8 cellular contexts compared by ENCODE assay signal in genomic region chr12:121713257-121714155, GRCh38. TPM values are rescaled to one million over a fixed set of nuclear protein-coding genes. Genes with fewer than 3 reads are reported as not detected.
A peak's percentile ranks its signal among the peaks of the same experiment; 100 is the strongest.
DNase-seq lines count a peak whose midpoint lies in the region; ATAC-seq, FAIRE-seq and TF ChIP-seq lines count a peak whose summit lies in the region.

No MANE protein-coding gene starts in this region.

- H3K27me3 ChIP-seq in bronchial epithelial cell (ENCODE audit: control insufficient read depth, insufficient read depth, low read length), result no peaks in the 10 kb centered on the region
- H3K27me3 ChIP-seq in lower lobe of right lung (ENCODE audit: low read depth), result no peaks in the 10 kb centered on the region
- H3K27me3 ChIP-seq in upper lobe of left lung, result no peaks in the 10 kb centered on the region

- H3K9me3 ChIP-seq in lower lobe of right lung (no peaks in the 10 kb centered on the region), upper lobe of left lung (no peaks in the 10 kb centered on the region)

- peak overlapping the region; percentile 92 for H3K27ac ChIP-seq in lower lobe of right lung
- H3K27ac ChIP-seq in upper lobe of left lung, result peak overlapping the region in 2 of 4 donors; percentile 88 to 94

- TF ChIP-seq CTCF in bronchial epithelial cell (IDR thresholded peaks at IDR 0.05; ENCODE audit: insufficient read depth, low read length, severe bottlenecking) (no peak), lower lobe of right lung (IDR thresholded peaks at IDR 0.05) (no peak), upper lobe of left lung (IDR thresholded peaks at IDR 0.05) (no peak)

- intact Hi-C loops in lower lobe of right lung (cut with DNase I), result no loop called here

- H3K4me3 ChIP-seq in bronchial epithelial cell (ENCODE audit: low read depth, low read length) (peak overlapping the region; percentile 87), lower lobe of right lung (peak overlapping the region; percentile 97), upper lobe of left lung (peak overlapping the region; percentile 62 to 94 (median 76))

- DNase-seq in ELF-1 (ENCODE audit: low read depth, low spot score), result peak; percentile 16
- peak; percentile 15 for DNase-seq in M059J (ENCODE audit: low read depth)
- no peak for DNase-seq in bronchial epithelial cell (ENCODE audit: low read depth)
- no peak for DNase-seq in lower lobe of right lung
- no peak for DNase-seq in upper lobe of left lung
- DNase-seq in midbrain (lab: John Stamatoyannopoulos, UW), result no peak
- no peak for DNase-seq in stimulated activated CD8-positive, alpha-beta memory T cell treated with anti-CD3 and anti-CD28 coated beads, Interleukin-4, amount 100 ng/mL, for 48 hours
- DNase-seq in NCI-H146 treated with DMSO at 0.1 percent for 48 hours (lab: John Stamatoyannopoulos, UW; ENCODE audit: unreplicated experiment), result no peak

- FAIRE-seq in bronchial epithelial cell (lab: Jason Lieb, UNC), result no peak

- no peak for TF ChIP-seq EP300 in upper lobe of left lung (IDR thresholded peaks at IDR 0.05)

- TF ChIP-seq POLR2A in upper lobe of left lung (IDR thresholded peaks at IDR 0.05), result no peak

- peak in 1 of 2 donors; percentile 12 for ATAC-seq in lower lobe of right lung
- ATAC-seq in upper lobe of left lung (ENCODE audit: low FRiP score in 2 of 2), result peak in 1 of 2 donors; percentile 72

- H3K36me3 ChIP-seq in bronchial epithelial cell (ENCODE audit: control insufficient read depth, insufficient read depth, low read length) (no peaks in the 10 kb centered on the region), lower lobe of right lung (no peaks in the 10 kb centered on the region), upper lobe of left lung (no peaks in the 10 kb centered on the region)

- WGBS in upper lobe of left lung, 2 donors, result 28 to 55% methylated on average over 12 to 20 of the region's 20 CpGs

- H3K4me1 ChIP-seq in lower lobe of right lung (peaks cover 23% of the 10 kb centered on the region), upper lobe of left lung (peaks cover 12 to 26% (median 15%) of the 10 kb centered on the region in 4 donors)

RNA-seq across cellular contexts. Expression of gene TMEM120B, which starts 1.0 kb away (rescaled TPM):
- total RNA-seq in M059J (2014; rRNA removed; shearing (Covaris generic)), result 6.3 and 8.3 TPM in 2 replicates
- 4.7 and 9.7 TPM in 2 replicates for total RNA-seq in bronchial epithelial cell
- total RNA-seq in lower lobe of right lung, result 13.4 TPM
- 10 to 100 TPM in 5 of 6 donors, 1 to 10 TPM in 1; 8.9 to 23.0 (median 14.2) TPM for total RNA-seq in upper lobe of left lung

RNA-seq across cellular contexts. Expression of gene MORN3, which starts 44.1 kb away (rescaled TPM):
- total RNA-seq in M059J (2014; rRNA removed; shearing (Covaris generic)), result 0.25 TPM in 1 of 2 replicates, not detected in the other
- total RNA-seq in bronchial epithelial cell (0.79 and 1.7 TPM in 2 replicates), lower lobe of right lung (2.1 TPM), upper lobe of left lung (1 to 10 TPM in 5 of 6 donors, under 1 TPM in 1; 0.69 to 5.6 (median 1.2) TPM)

Comparison
In these comparisons a context has a peak if more than half of its experiments do, and no peak if none do; other contexts are left out.
1. DNase-seq: peak in ELF-1 (single experiment) and M059J (single experiment); none in bronchial epithelial cell (single experiment), lower lobe of right lung (single experiment), upper lobe of left lung (0 of 2), midbrain (single experiment), stimulated activated CD8-positive, alpha-beta memory T cell treated with anti-CD3 and anti-CD28 coated beads, Interleukin-4, amount 100 ng/mL, for 48 hours (single experiment) and NCI-H146 treated with DMSO at 0.1 percent for 48 hours (single experiment).
2. Peak in every context shown above with its lines, with median percentiles within 50 percentile points of each other: H3K4me3 ChIP-seq.